In genomic region chr1:182111496-182111895, GRCh38 we compare ENCODE assay signal across 23 cellular contexts. TPM values are rescaled to one million over a fixed set of nuclear protein-coding genes. Genes with fewer than 3 reads are reported as not detected.
DNase-seq lines count a peak whose midpoint lies in the region; TF ChIP-seq lines count a peak whose summit lies in the region.
"Had no signal": no experiment of that assay in that cellular context is flagged by ENCODE, and none has a peak within 500 bp of the region (broad histone marks: within the 10 kb centered on the region; RNA-seq: fewer than 3 reads in every experiment).

No MANE protein-coding gene starts in this region.

- CTCF ChIA-PET in Calu3 (lab: Charles Lee) = no interaction called here

- no peak overlapping the region for H3K4me3 ChIP-seq in epithelial cell of esophagus (ENCODE audit: low read length)
- H3K4me3 ChIP-seq: lower lobe of right lung, smooth muscle cell, tibial nerve had no signal

- no peaks in the 10 kb centered on the region for H3K27me3 Mint-ChIP-seq in Calu3 (ENCODE audit: unreplicated experiment)
- peaks cover 24% of the 10 kb centered on the region for H3K27me3 Mint-ChIP-seq in activated T-helper 2 cell treated with anti-CD3 and anti-CD28 coated beads, Interferon-gamma antibody, Interleukin-2, Interleukin-4, amounts not matched to agents 10 μg/mL and 5 μg/mL and 100 μg/mL, durations not matched to agents 14 hours and 24 hours and 36 hours (ENCODE audit: low read depth)
- H3K27me3 Mint-ChIP-seq: brain had no signal

- H3K27ac Mint-ChIP-seq in Calu3 (ENCODE audit: unreplicated experiment) = no peak overlapping the region
- H3K27ac Mint-ChIP-seq in activated T-helper 2 cell treated with anti-CD3 and anti-CD28 coated beads, Interferon-gamma antibody, Interleukin-2, Interleukin-4, amounts not matched to agents 10 μg/mL and 5 μg/mL and 100 μg/mL, durations not matched to agents 14 hours and 24 hours and 36 hours = no peak overlapping the region
- H3K27ac Mint-ChIP-seq: activated naive CD8-positive, alpha-beta T cell treated with anti-CD3 and anti-CD28 coated beads, Interleukin-2, amount 10 ng/mL, durations not matched to agents 7 days and 5 days; CD8-positive, alpha-beta memory T cell; dendritic cell treated with granulocyte-macrophage colony-stimulating factor and Interleukin-4, amounts not matched to agents 40 ng/mL and 50 ng/mL, for 4 days had no signal

- BruUV-seq in Calu3 (replicated peaks; lab: Mats Ljungman, UMichigan) = no TSS peak

- H3K4me3 Mint-ChIP-seq in Calu3 (ENCODE audit: low read depth, unreplicated experiment) = no peak overlapping the region
- no peak overlapping the region for H3K4me3 Mint-ChIP-seq in activated T-helper 2 cell treated with anti-CD3 and anti-CD28 coated beads, Interferon-gamma antibody, Interleukin-2, Interleukin-4, amounts not matched to agents 10 μg/mL and 5 μg/mL and 100 μg/mL, durations not matched to agents 14 hours and 24 hours and 36 hours (ENCODE audit: low read depth)
- H3K4me3 Mint-ChIP-seq: activated naive CD8-positive, alpha-beta T cell treated with anti-CD3 and anti-CD28 coated beads, Interleukin-2, amount 10 ng/mL, durations not matched to agents 7 days and 5 days; brain; CD8-positive, alpha-beta memory T cell; dendritic cell treated with granulocyte-macrophage colony-stimulating factor and Interleukin-4, amounts not matched to agents 40 ng/mL and 50 ng/mL, for 4 days had no signal

- H3K4me1 Mint-ChIP-seq in Calu3 (ENCODE audit: low read depth, unreplicated experiment) = peaks cover 22% of the 10 kb centered on the region
- H3K4me1 Mint-ChIP-seq in activated T-helper 2 cell treated with anti-CD3 and anti-CD28 coated beads, Interferon-gamma antibody, Interleukin-2, Interleukin-4, amounts not matched to agents 10 μg/mL and 5 μg/mL and 100 μg/mL, durations not matched to agents 14 hours and 24 hours and 36 hours (ENCODE audit: low read depth) = no peaks in the 10 kb centered on the region
- H3K4me1 Mint-ChIP-seq: CD8-positive, alpha-beta memory T cell had no signal

- TF ChIP-seq CTCF in Calu3 (IDR thresholded peaks at IDR 0.05; ENCODE audit: unreplicated experiment) (no peak), epithelial cell of esophagus (IDR thresholded peaks at IDR 0.05; ENCODE audit: insufficient read depth, low read depth, low read length, missing control alignments) (no peak)

- peaks cover 6% of the 10 kb centered on the region for H3K9me3 Mint-ChIP-seq in Calu3 (ENCODE audit: low read depth, unreplicated experiment)
- no peaks in the 10 kb centered on the region for H3K9me3 Mint-ChIP-seq in activated T-helper 2 cell treated with anti-CD3 and anti-CD28 coated beads, Interferon-gamma antibody, Interleukin-2, Interleukin-4, amounts not matched to agents 10 μg/mL and 5 μg/mL and 100 μg/mL, durations not matched to agents 14 hours and 24 hours and 36 hours
- H3K9me3 Mint-ChIP-seq: activated naive CD8-positive, alpha-beta T cell treated with anti-CD3 and anti-CD28 coated beads, Interleukin-2, amount 10 ng/mL, durations not matched to agents 7 days and 5 days; dendritic cell treated with granulocyte-macrophage colony-stimulating factor and Interleukin-4, amounts not matched to agents 40 ng/mL and 50 ng/mL, for 4 days had no signal

- H3K36me3 Mint-ChIP-seq in Calu3 (ENCODE audit: insufficient read depth, unreplicated experiment) = no peaks in the 10 kb centered on the region
- no peaks in the 10 kb centered on the region for H3K36me3 Mint-ChIP-seq in activated T-helper 2 cell treated with anti-CD3 and anti-CD28 coated beads, Interferon-gamma antibody, Interleukin-2, Interleukin-4, amounts not matched to agents 10 μg/mL and 5 μg/mL and 100 μg/mL, durations not matched to agents 14 hours and 24 hours and 36 hours (ENCODE audit: low read depth)
- H3K36me3 Mint-ChIP-seq: activated naive CD8-positive, alpha-beta T cell treated with anti-CD3 and anti-CD28 coated beads, Interleukin-2, amount 10 ng/mL, durations not matched to agents 7 days and 5 days; brain; CD8-positive, alpha-beta memory T cell had no signal

- intact Hi-C loops in Calu3 (cut with micrococcal nuclease; ENCODE audit: unreplicated experiment) = no loop called here
- intact Hi-C loops in activated T-helper 2 cell treated with anti-CD3 and anti-CD28 coated beads, Interferon-gamma antibody, Interleukin-2, Interleukin-4, amounts not matched to agents 10 μg/mL and 5 μg/mL and 100 μg/mL, durations not matched to agents 14 hours and 24 hours and 36 hours (cut with micrococcal nuclease) = no loop called here

- DNase-seq in Calu3 (peak; percentile 14), HT-29 (ENCODE audit: low spot score) (peak; percentile 19), NCI-H2196 (lab: John Stamatoyannopoulos, UW; ENCODE audit: unreplicated experiment) (peak; percentile 53), epithelial cell of esophagus (ENCODE audit: low read depth) (peak; percentile 48), HK-2 (ENCODE audit: unreplicated experiment) (no peak)
- no peak for DNase-seq in activated T-helper 2 cell treated with anti-CD3 and anti-CD28 coated beads, Interferon-gamma antibody, Interleukin-2, Interleukin-4, amounts not matched to agents 10 μg/mL and 5 μg/mL and 100 μg/mL, durations not matched to agents 14 hours and 24 hours and 36 hours (ENCODE audit: low spot score)
- DNase-seq in central memory CD4-positive, alpha-beta T cell = no peak
- DNase-seq: activated CD4-positive, CD25-positive, alpha-beta regulatory T cell treated with anti-CD3 and anti-CD28 coated beads, Interleukin-2, amount 50 U/mL, for 72 hours; activated naive CD8-positive, alpha-beta T cell treated with anti-CD3 and anti-CD28 coated beads, Interleukin-2, amount 10 ng/mL, durations not matched to agents 7 days and 5 days; CD8-positive, alpha-beta memory T cell; foreskin fibroblast; hippocampal formation; lower lobe of right lung; NCI-H524; OCI-M1; SHP77; stimulated activated CD4-positive, alpha-beta T cell treated with anti-CD3 and anti-CD28 coated beads, Interleukin-2, amount 100 ng/mL, for 48 hours; stimulated activated naive CD8-positive, alpha-beta T cell treated with anti-CD3 and anti-CD28 coated beads, Interleukin-15, Interleukin-2, amounts not matched to agents 100 U/mL and 50 U/mL, for 24 hours had no signal

RNA-seq across cellular contexts. Expression of gene ZNF648, which starts 50.0 kb away (rescaled TPM):
- 0.17 TPM in 1 of 2 replicates, not detected in the other for total RNA-seq in Calu3 (2022)
- total RNA-seq in HT-29 (2014; rRNA removed; shearing (Covaris generic)) = not detected in 2 replicates
- total RNA-seq in activated T-helper 2 cell treated with anti-CD3 and anti-CD28 coated beads, Interferon-gamma antibody, Interleukin-2, Interleukin-4, amounts not matched to agents 10 μg/mL and 5 μg/mL and 100 μg/mL, durations not matched to agents 14 hours and 24 hours and 36 hours = not detected in 2 replicates
- total RNA-seq: activated naive CD8-positive, alpha-beta T cell treated with anti-CD3 and anti-CD28 coated beads, Interleukin-2, amount 10 ng/mL, durations not matched to agents 7 days and 5 days; CD8-positive, alpha-beta memory T cell; endothelial cell of umbilical vein; lower lobe of right lung; smooth muscle cell had no signal

Comparison
In these comparisons a context has a peak if more than half of its experiments do, and no peak if none do; other contexts are left out.
1. DNase-seq: peak in Calu3 (single experiment), HT-29 (single experiment), NCI-H2196 (single experiment) and epithelial cell of esophagus (single experiment); none in activated T-helper 2 cell treated with anti-CD3 and anti-CD28 coated beads, Interferon-gamma antibody, Interleukin-2, Interleukin-4, amounts not matched to agents 10 μg/mL and 5 μg/mL and 100 μg/mL, durations not matched to agents 14 hours and 24 hours and 36 hours (single experiment), HK-2 (single experiment) and central memory CD4-positive, alpha-beta T cell (single experiment).